In the genomic region with DNA sequence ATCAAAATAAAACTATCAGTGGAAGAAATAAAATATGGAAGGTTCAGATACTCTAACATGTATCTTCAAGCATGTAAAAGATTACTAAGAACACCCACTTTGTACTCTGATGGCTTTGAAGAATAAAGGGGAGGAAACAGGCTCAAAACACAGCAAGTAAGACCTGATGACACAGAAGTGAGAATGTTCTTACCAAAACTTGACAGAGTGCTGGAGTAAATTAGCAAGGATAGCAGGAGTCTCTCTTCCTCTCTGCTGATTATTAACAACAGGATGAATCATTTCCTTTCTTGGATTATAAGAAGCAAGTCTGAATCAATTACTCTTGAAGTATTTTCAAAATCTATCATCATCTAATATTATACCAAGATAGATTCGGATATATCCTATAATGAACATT, we compare ENCODE assay signal across 1 cellular context.
TF ChIP-seq lines count a peak whose summit lies in the region.

No MANE protein-coding gene starts in this region.

TF ChIP-seq in IMR-90, 13 proteins besides CTCF, POLR2A, EP300 and RAD21:
- TF ChIP-seq RFX5 (IDR thresholded peaks at IDR 0.05; ENCODE audit: low read depth, low read length), result no peak
- no peak for TF ChIP-seq NFE2L2 (IDR thresholded peaks at IDR 0.05; ENCODE audit: low read depth, low read length)
- TF ChIP-seq CHD1 (IDR thresholded peaks at IDR 0.05; ENCODE audit: low read depth, low read length), result no peak
- TF ChIP-seq, protein P1, sequence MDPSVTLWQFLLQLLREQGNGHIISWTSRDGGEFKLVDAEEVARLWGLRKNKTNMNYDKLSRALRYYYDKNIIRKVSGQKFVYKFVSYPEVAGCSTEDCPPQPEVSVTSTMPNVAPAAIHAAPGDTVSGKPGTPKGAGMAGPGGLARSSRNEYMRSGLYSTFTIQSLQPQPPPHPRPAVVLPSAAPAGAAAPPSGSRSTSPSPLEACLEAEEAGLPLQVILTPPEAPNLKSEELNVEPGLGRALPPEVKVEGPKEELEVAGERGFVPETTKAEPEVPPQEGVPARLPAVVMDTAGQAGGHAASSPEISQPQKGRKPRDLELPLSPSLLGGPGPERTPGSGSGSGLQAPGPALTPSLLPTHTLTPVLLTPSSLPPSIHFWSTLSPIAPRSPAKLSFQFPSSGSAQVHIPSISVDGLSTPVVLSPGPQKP (IDR thresholded peaks at IDR 0.05; ENCODE audit: borderline replicate concordance, low read depth, low read length), result no peak
- no peak for TF ChIP-seq FOS (IDR thresholded peaks at IDR 0.05; ENCODE audit: low read depth, low read length)
TF ChIP-seq in IMR-90: peak in this region for 0.
